In the genomic region with DNA sequence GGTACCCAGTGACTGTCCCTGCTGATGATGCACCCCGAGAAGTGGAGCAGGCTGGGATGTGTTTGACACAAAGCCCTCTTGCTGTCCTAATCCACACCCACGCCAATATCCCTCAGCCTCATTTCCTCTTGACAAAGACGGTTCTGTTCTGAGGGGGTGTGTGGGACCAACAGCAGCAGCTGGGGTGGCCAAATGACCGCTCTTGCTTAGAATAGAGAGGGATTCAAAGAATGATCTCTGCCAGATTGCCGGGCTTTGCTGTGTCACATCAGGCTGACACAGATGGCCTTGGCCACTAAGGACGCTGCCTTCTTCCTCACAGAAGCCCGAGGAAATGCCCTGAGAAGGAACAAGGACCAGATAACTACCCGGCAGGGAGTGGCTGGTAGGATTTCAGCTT, we compare ENCODE assay signal across 23 cellular contexts.
DNase-seq lines count a peak whose midpoint lies in the region; ATAC-seq, FAIRE-seq and TF ChIP-seq lines count a peak whose summit lies in the region.
"Had no signal": no experiment of that assay in that cellular context is flagged by ENCODE, and none has a peak within 500 bp of the region (broad histone marks: within the 10 kb centered on the region; RNA-seq: fewer than 3 reads in every experiment).

No MANE protein-coding gene starts in this region.

- no peaks in the 10 kb centered on the region for H3K9me3 Mint-ChIP-seq in stimulated activated naive CD8-positive, alpha-beta T cell treated with anti-CD3 and anti-CD28 coated beads, Interleukin-15, Interleukin-2, amounts not matched to agents 100 ng/mL and 50 ng/mL, for 24 hours
- H3K9me3 Mint-ChIP-seq in stimulated activated naive CD8-positive, alpha-beta T cell treated with anti-CD3 and anti-CD28 coated beads, Interleukin-15, amount 100 ng/mL, for 72 hours = no peaks in the 10 kb centered on the region
- H3K9me3 Mint-ChIP-seq in progenitor cell of endocrine pancreas (ENCODE audit: low read depth) = no peaks in the 10 kb centered on the region
- H3K9me3 Mint-ChIP-seq: activated CD4-positive, alpha-beta T cell treated with anti-CD3 and anti-CD28 coated beads, Interleukin-2, amount 10 ng/mL, durations not matched to agents 24 days and 14 days; H9 had no signal

- H3K27me3 Mint-ChIP-seq in stimulated activated naive CD8-positive, alpha-beta T cell treated with anti-CD3 and anti-CD28 coated beads, Interleukin-15, Interleukin-2, amounts not matched to agents 100 ng/mL and 50 ng/mL, for 24 hours = no peaks in the 10 kb centered on the region
- H3K27me3 Mint-ChIP-seq in stimulated activated naive CD8-positive, alpha-beta T cell treated with anti-CD3 and anti-CD28 coated beads, Interleukin-15, amount 100 ng/mL, for 72 hours = no peaks in the 10 kb centered on the region
- H3K27me3 Mint-ChIP-seq in progenitor cell of endocrine pancreas = no peaks in the 10 kb centered on the region
- H3K27me3 Mint-ChIP-seq: activated CD4-positive, alpha-beta T cell treated with anti-CD3 and anti-CD28 coated beads, Interleukin-2, amount 10 ng/mL, durations not matched to agents 24 days and 14 days had no signal

- ATAC-seq in stimulated activated naive CD8-positive, alpha-beta T cell treated with anti-CD3 and anti-CD28 coated beads, Interleukin-15, amount 100 ng/mL, for 72 hours = no peak
- ATAC-seq: pancreas had no signal

- no peak for DNase-seq in stimulated activated naive CD8-positive, alpha-beta T cell treated with anti-CD3 and anti-CD28 coated beads, Interleukin-15, amount 100 ng/mL, for 72 hours
- DNase-seq in globus pallidus (ENCODE audit: low spot score) (peak; percentile 94), nucleus accumbens (lab: John Stamatoyannopoulos, UW) (peak in 53 of 56 donors; percentile 3 to 88 (median 69)), HTR-8/SVneo (ENCODE audit: insufficient read length, low spot score) (no peak), progenitor cell of endocrine pancreas (ENCODE audit: low spot score, unreplicated experiment) (no peak), NCI-H1105 treated with DMSO at 0.1 percent for 48 hours (lab: John Stamatoyannopoulos, UW) (no peak)
- no peak for DNase-seq in activated CD4-positive, alpha-beta T cell treated with anti-CD3 and anti-CD28 coated beads for 4 hours
- DNase-seq: activated CD4-positive, alpha-beta T cell treated with anti-CD3 and anti-CD28 coated beads, Interleukin-2, amount 10 ng/mL, durations not matched to agents 24 days and 14 days; activated CD8-positive, alpha-beta memory T cell treated with anti-CD3 and anti-CD28 coated beads, Interleukin-2, amount 50 U/mL, for 4 hours; activated effector memory CD4-positive, alpha-beta T cell treated with Interleukin-2 at 50 U/mL for 16 hours; amniotic stem cell; GDM1; H9; NCI-H1105; NCI-H510A treated with DMSO at 0.1 percent for 48 hours; pancreas; stimulated activated CD4-positive, alpha-beta T cell treated with anti-CD3 and anti-CD28 coated beads, Interleukin-4, amount 100 ng/mL, for 24 hours; uterus had no signal

- no peak overlapping the region for H3K4me3 Mint-ChIP-seq in stimulated activated naive CD8-positive, alpha-beta T cell treated with anti-CD3 and anti-CD28 coated beads, Interleukin-15, Interleukin-2, amounts not matched to agents 100 ng/mL and 50 ng/mL, for 24 hours
- H3K4me3 Mint-ChIP-seq in stimulated activated naive CD8-positive, alpha-beta T cell treated with anti-CD3 and anti-CD28 coated beads, Interleukin-15, amount 100 ng/mL, for 72 hours = no peak overlapping the region
- H3K4me3 Mint-ChIP-seq in progenitor cell of endocrine pancreas (ENCODE audit: low read depth) = no peak overlapping the region
- H3K4me3 Mint-ChIP-seq: activated CD4-positive, alpha-beta T cell treated with anti-CD3 and anti-CD28 coated beads, Interleukin-2, amount 10 ng/mL, durations not matched to agents 24 days and 14 days; H9 had no signal

- peaks cover 21% of the 10 kb centered on the region for H3K36me3 Mint-ChIP-seq in stimulated activated naive CD8-positive, alpha-beta T cell treated with anti-CD3 and anti-CD28 coated beads, Interleukin-15, Interleukin-2, amounts not matched to agents 100 ng/mL and 50 ng/mL, for 24 hours (ENCODE audit: low read depth)
- no peaks in the 10 kb centered on the region for H3K36me3 Mint-ChIP-seq in progenitor cell of endocrine pancreas (ENCODE audit: insufficient read depth)

- peak overlapping the region; percentile 40 for H3K27ac Mint-ChIP-seq in stimulated activated naive CD8-positive, alpha-beta T cell treated with anti-CD3 and anti-CD28 coated beads, Interleukin-15, Interleukin-2, amounts not matched to agents 100 ng/mL and 50 ng/mL, for 24 hours
- H3K27ac Mint-ChIP-seq in stimulated activated naive CD8-positive, alpha-beta T cell treated with anti-CD3 and anti-CD28 coated beads, Interleukin-15, amount 100 ng/mL, for 72 hours = no peak overlapping the region
- no peak overlapping the region for H3K27ac Mint-ChIP-seq in progenitor cell of endocrine pancreas
- H3K27ac Mint-ChIP-seq: activated CD4-positive, alpha-beta T cell treated with anti-CD3 and anti-CD28 coated beads, Interleukin-2, amount 10 ng/mL, durations not matched to agents 24 days and 14 days had no signal

- H3K4me1 Mint-ChIP-seq in stimulated activated naive CD8-positive, alpha-beta T cell treated with anti-CD3 and anti-CD28 coated beads, Interleukin-15, Interleukin-2, amounts not matched to agents 100 ng/mL and 50 ng/mL, for 24 hours (ENCODE audit: low read depth) = peaks cover 31% of the 10 kb centered on the region
- peaks cover 28% of the 10 kb centered on the region for H3K4me1 Mint-ChIP-seq in stimulated activated naive CD8-positive, alpha-beta T cell treated with anti-CD3 and anti-CD28 coated beads, Interleukin-15, amount 100 ng/mL, for 72 hours
- H3K4me1 Mint-ChIP-seq in progenitor cell of endocrine pancreas (ENCODE audit: low read depth) = no peaks in the 10 kb centered on the region

- TF ChIP-seq CTCF in progenitor cell of endocrine pancreas (IDR thresholded peaks at IDR 0.05; ENCODE audit: unreplicated experiment) = no peak

- FAIRE-seq in HTR-8/SVneo (lab: Jason Lieb, UNC) = no peak
- FAIRE-seq: A204.1, endometrium, GM19239, pancreas, TTC549 had no signal

Comparison
In these comparisons a context has a peak if more than half of its experiments do, and no peak if none do; other contexts are left out.
1. DNase-seq: peak in globus pallidus (single experiment) and nucleus accumbens (53 of 56); none in stimulated activated naive CD8-positive, alpha-beta T cell treated with anti-CD3 and anti-CD28 coated beads, Interleukin-15, amount 100 ng/mL, for 72 hours (0 of 2), HTR-8/SVneo (single experiment), progenitor cell of endocrine pancreas (single experiment), activated CD4-positive, alpha-beta T cell treated with anti-CD3 and anti-CD28 coated beads for 4 hours (0 of 2) and NCI-H1105 treated with DMSO at 0.1 percent for 48 hours (single experiment).